Comparison of ENCODE assay signal across 24 cellular contexts in the genomic region with DNA sequence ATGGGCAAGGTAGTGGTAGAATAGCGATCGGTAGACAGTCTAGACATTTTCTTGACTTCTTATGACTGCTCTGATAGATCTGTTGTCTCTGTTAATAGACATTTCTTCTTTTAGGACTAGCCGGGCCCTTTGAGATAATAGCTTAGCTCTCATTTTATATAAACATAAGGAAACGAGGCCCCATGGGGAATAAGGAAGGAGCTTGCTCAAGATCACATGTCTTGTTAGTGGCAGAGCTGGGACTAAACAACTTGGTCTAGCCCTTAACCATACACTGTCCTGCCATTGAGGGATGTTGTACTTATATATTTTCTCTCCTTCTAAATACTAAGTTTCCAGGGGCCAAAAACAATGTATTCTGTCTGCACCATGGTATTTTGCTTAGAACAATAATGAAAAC.
"Had no signal": no experiment of that assay in that cellular context is flagged by ENCODE, and none has a peak within 500 bp of the region (broad histone marks: within the 10 kb centered on the region; RNA-seq: fewer than 3 reads in every experiment).

No MANE protein-coding gene starts in this region.

- H3K4me2 ChIP-seq: neural progenitor cell had no signal

- H3K27ac ChIP-seq: neural progenitor cell, neutrophil, ovary, right atrium auricular region, suprapubic skin, thoracic aorta, tibial artery, upper lobe of right lung had no signal

- H3K9me3 ChIP-seq: neutrophil, ovary, right atrium auricular region, spleen, suprapubic skin, thoracic aorta, tibial artery, upper lobe of right lung had no signal

- H3K4me1 ChIP-seq: right atrium auricular region, suprapubic skin, tibial artery had no signal

- DNase-seq: hippocampal formation; kidney glomerular epithelial cell; left cardiac atrium; mesendoderm; naive B cell; natural killer cell; nephron progenitor cell; ovary; small intestine; spleen; stimulated activated CD4-positive, alpha-beta T cell treated with anti-CD3 and anti-CD28 coated beads, Interleukin-4, amount 100 ng/mL, for 24 hours; stimulated activated naive CD4-positive, alpha-beta T cell; tibial artery; trophoblast cell; upper lobe of right lung had no signal

- H3K9ac ChIP-seq: neural progenitor cell had no signal

- H3K27me3 ChIP-seq: neural progenitor cell, neutrophil, ovary, right atrium auricular region, suprapubic skin, upper lobe of right lung had no signal

- ATAC-seq: left cardiac atrium; left lobe of liver; natural killer cell; sciatic nerve; stimulated activated effector memory CD8-positive, alpha-beta T cell treated with anti-CD3 and anti-CD28 coated beads, Interleukin-12 subunit alpha, Interleukin-12 subunit beta, amount 100 ng/mL, for 72 hours; upper lobe of right lung had no signal

- H3K4me3 ChIP-seq: lung, neural progenitor cell, ovary, right atrium auricular region, spleen, suprapubic skin, thoracic aorta, tibial artery, upper lobe of right lung had no signal

- H3K36me3 ChIP-seq: neural progenitor cell, neutrophil, ovary, right atrium auricular region, spleen, suprapubic skin, thoracic aorta, tibial artery, upper lobe of right lung had no signal
